Comparison of ENCODE assay signal across 17 cellular contexts in genomic region chr17:15501788-15502187, GRCh38. TPM values are rescaled to one million over a fixed set of nuclear protein-coding genes. Genes with fewer than 3 reads are reported as not detected.
DNase-seq lines count a peak whose midpoint lies in the region; ATAC-seq and TF ChIP-seq lines count a peak whose summit lies in the region.
"Had no signal": no experiment of that assay in that cellular context is flagged by ENCODE, and none has a peak within 500 bp of the region (broad histone marks: within the 10 kb centered on the region; RNA-seq: fewer than 3 reads in every experiment).

No MANE protein-coding gene starts in this region.

- no peaks in the 10 kb centered on the region for H3K27me3 Mint-ChIP-seq in stimulated activated naive B cell treated with anti-CD40 and anti-IgM and Interleukin-4, amounts not matched to agents 10 μg/mL and 1 μg/mL and 100 μg/mL, for 72 hours
- H3K27me3 Mint-ChIP-seq: activated CD4-positive, alpha-beta memory T cell treated with anti-CD3 and anti-CD28 coated beads for 36 hours; progenitor cell of endocrine pancreas had no signal

- DNase-seq in Right ventricle myocardium superior: no peak
- no peak for DNase-seq in cardiac septum (ENCODE audit: low spot score)
- peak; percentile 75 for DNase-seq in left kidney (ENCODE audit: low read depth, low spot score)
- DNase-seq in uterus: peak in 1 of 2 donors; percentile 32
- DNase-seq in NCI-H146 treated with DMSO at 0.1 percent for 48 hours (lab: John Stamatoyannopoulos, UW; ENCODE audit: unreplicated experiment): no peak
- no peak for DNase-seq in nucleus accumbens (lab: John Stamatoyannopoulos, UW)
- DNase-seq in stimulated activated naive B cell treated with anti-CD40 and anti-IgM and Interleukin-4, amounts not matched to agents 10 μg/mL and 1 μg/mL and 100 μg/mL, for 72 hours: no peak
- DNase-seq: activated CD4-positive, alpha-beta memory T cell treated with anti-CD3 and anti-CD28 coated beads for 36 hours; activated T-cell treated with anti-CD3 and anti-CD28 coated beads, Interleukin-2, amount 50 U/mL, for 48 hours; cerebellar nuclear complex; MG63; midbrain; NCI-H526 treated with DMSO at 0.1 percent for 48 hours; PC-3 had no signal

- no peak for TF ChIP-seq POLR2A in uterus (IDR thresholded peaks at IDR 0.05)

- H3K4me1 Mint-ChIP-seq in stimulated activated naive B cell treated with anti-CD40 and anti-IgM and Interleukin-4, amounts not matched to agents 10 μg/mL and 1 μg/mL and 100 μg/mL, for 72 hours: peaks cover 12 to 23% of the 10 kb centered on the region in 2 donors

- H3K9ac ChIP-seq in rectal smooth muscle tissue (ENCODE audit: low read length): no peak overlapping the region

- H3K4me1 ChIP-seq in rectal smooth muscle tissue (ENCODE audit: control insufficient read depth, insufficient read depth, low read length) (peaks cover 10% of the 10 kb centered on the region), uterus (no peaks in the 10 kb centered on the region)

- intact Hi-C loops in Right ventricle myocardium superior (cut with DNase I) (loop anchor here (2.0 kb wide), 1 partner anchor 241 kb away; no protein-coding TSS in a partner anchor), cardiac septum (cut with DNase I) (loop anchor here (1.0 kb wide), 1 partner anchor 240 kb away; no protein-coding TSS in a partner anchor), uterus (cut with DNase I; ENCODE audit: low total_unique reads) (loop anchor here (2.0 kb wide), 1 partner anchor 241 kb away; no protein-coding TSS in a partner anchor)

- TF ChIP-seq CTCF in uterus (IDR thresholded peaks at IDR 0.05): no peak

- peaks cover 14 to 39% of the 10 kb centered on the region in 2 donors for H3K36me3 Mint-ChIP-seq in stimulated activated naive B cell treated with anti-CD40 and anti-IgM and Interleukin-4, amounts not matched to agents 10 μg/mL and 1 μg/mL and 100 μg/mL, for 72 hours

- H3K9me3 Mint-ChIP-seq in stimulated activated naive B cell treated with anti-CD40 and anti-IgM and Interleukin-4, amounts not matched to agents 10 μg/mL and 1 μg/mL and 100 μg/mL, for 72 hours: no peaks in the 10 kb centered on the region
- H3K9me3 Mint-ChIP-seq: activated CD4-positive, alpha-beta memory T cell treated with anti-CD3 and anti-CD28 coated beads for 36 hours had no signal

- H3K4me3 ChIP-seq in rectal smooth muscle tissue (ENCODE audit: low read length) (no peak overlapping the region), uterus (no peak overlapping the region)
- H3K4me3 ChIP-seq: MG63 had no signal

- peak; percentile 9 for ATAC-seq in Right ventricle myocardium superior (ENCODE audit: poor library complexity)
- no peak for ATAC-seq in stimulated activated naive B cell treated with anti-CD40 and anti-IgM and Interleukin-4, amounts not matched to agents 10 μg/mL and 1 μg/mL and 100 μg/mL, for 72 hours (replicated peaks)

- no peak overlapping the region for H3K27ac Mint-ChIP-seq in stimulated activated naive B cell treated with anti-CD40 and anti-IgM and Interleukin-4, amounts not matched to agents 10 μg/mL and 1 μg/mL and 100 μg/mL, for 72 hours
- H3K27ac Mint-ChIP-seq: activated CD4-positive, alpha-beta memory T cell treated with anti-CD3 and anti-CD28 coated beads for 36 hours; progenitor cell of endocrine pancreas had no signal

- no peaks in the 10 kb centered on the region for H3K9me3 ChIP-seq in uterus
- H3K9me3 ChIP-seq: MG63, testis had no signal

- H3K36me3 ChIP-seq in rectal smooth muscle tissue (ENCODE audit: control insufficient read depth, insufficient read depth, low read length): no peaks in the 10 kb centered on the region
- no peaks in the 10 kb centered on the region for H3K36me3 ChIP-seq in uterus
- H3K36me3 ChIP-seq: MG63 had no signal

- H3K27ac ChIP-seq in rectal smooth muscle tissue (ENCODE audit: low read depth, low read length) (peak overlapping the region; percentile 85), uterus (peak overlapping the region; percentile 82 to 87)

- no peak overlapping the region for H3K4me3 Mint-ChIP-seq in stimulated activated naive B cell treated with anti-CD40 and anti-IgM and Interleukin-4, amounts not matched to agents 10 μg/mL and 1 μg/mL and 100 μg/mL, for 72 hours
- H3K4me3 Mint-ChIP-seq: activated CD4-positive, alpha-beta memory T cell treated with anti-CD3 and anti-CD28 coated beads for 36 hours had no signal

- H3K27me3 ChIP-seq in rectal smooth muscle tissue (ENCODE audit: control insufficient read depth, insufficient read depth, low read length) (no peaks in the 10 kb centered on the region), uterus (no peaks in the 10 kb centered on the region)
- H3K27me3 ChIP-seq: MG63, testis had no signal

RNA-seq across cellular contexts. Expression of gene CDRT4, which starts 34.4 kb away (rescaled TPM):
- total RNA-seq in Right ventricle myocardium superior (1.9 TPM), cardiac septum (1.8 TPM), uterus (10 to 100 TPM in 1 of 4 donors, 1 to 10 TPM in 2, under 1 TPM in 1; 0.29 to 22.8 (median 4.2) TPM)
